In the genomic region with DNA sequence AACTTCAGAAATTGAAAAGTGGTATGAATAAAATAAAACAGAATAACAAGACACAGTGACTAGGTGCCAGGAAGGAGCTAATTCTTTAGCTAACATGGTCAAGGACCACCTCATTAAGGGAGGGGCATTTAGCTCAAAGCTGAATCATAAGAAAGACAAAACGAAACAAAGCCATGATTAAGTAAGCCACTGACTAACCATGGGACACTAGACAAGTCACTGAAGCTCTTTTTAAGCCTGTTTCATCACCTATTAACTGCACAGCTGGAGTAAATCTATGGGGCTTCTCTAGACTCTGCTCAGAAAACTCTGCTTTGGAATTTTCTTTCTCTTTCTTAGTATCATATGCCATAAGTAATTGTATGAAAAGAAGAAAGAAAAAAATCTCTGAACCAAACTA, we compare ENCODE assay signal across 14 cellular contexts. TPM values are rescaled to one million over a fixed set of nuclear protein-coding genes. Genes with fewer than 3 reads are reported as not detected.
DNase-seq lines count a peak whose midpoint lies in the region; ATAC-seq and TF ChIP-seq lines count a peak whose summit lies in the region.
"Had no signal": no experiment of that assay in that cellular context is flagged by ENCODE, and none has a peak within 500 bp of the region (broad histone marks: within the 10 kb centered on the region; RNA-seq: fewer than 3 reads in every experiment).

No MANE protein-coding gene starts in this region.

- H3K4me3 ChIP-seq in A673 (ENCODE audit: low read depth, low read length, poor library complexity, severe bottlenecking), result no peak overlapping the region
- H3K4me3 ChIP-seq in IMR-90 (ENCODE audit: insufficient read depth, low read depth, low read length), result no peak overlapping the region
- no peak overlapping the region for H3K4me3 ChIP-seq in cardiac fibroblast (replicated peaks in 1 of 2; ENCODE audit: low read depth in 2 of 2, low read length in 2 of 2)
- no peak overlapping the region for H3K4me3 ChIP-seq in mesenchymal stem cell (ENCODE audit: insufficient read depth in 1 of 2, low read depth in 1 of 2, low read length in 2 of 2)

- TF ChIP-seq RAD21 in IMR-90 (IDR thresholded peaks at IDR 0.05; ENCODE audit: low read length), result no peak

- H3K79me1 ChIP-seq in IMR-90 (ENCODE audit: low read depth in 1 of 2, low read length in 2 of 2), result no peaks in the 10 kb centered on the region
- H3K79me1 ChIP-seq in mesenchymal stem cell (replicated peaks; ENCODE audit: low read length, poor library complexity, severe bottlenecking), result no peaks in the 10 kb centered on the region

- H2AK5ac ChIP-seq in IMR-90 (ENCODE audit: low read depth, low read length) (no peak overlapping the region), mesenchymal stem cell (ENCODE audit: low read length, severe bottlenecking) (no peak overlapping the region)

- in situ Hi-C loops in IMR-90 (cut with MboI; ENCODE audit: low sequenced_read_pairs), result no loop called here

- no TSS peak for BruUV-seq in A673 (replicated peaks; lab: Mats Ljungman, UMichigan)
- BruUV-seq in IMR-90 (replicated peaks; lab: Mats Ljungman, UMichigan), result no TSS peak

- H3K4ac ChIP-seq in IMR-90 (ENCODE audit: low read depth, low read length), result no peak overlapping the region
- no peak overlapping the region for H3K4ac ChIP-seq in mesenchymal stem cell (ENCODE audit: low read depth in 1 of 2, low read length in 2 of 2)

- H3K27ac ChIP-seq in A673 (ENCODE audit: low read depth, low read length, poor library complexity, severe bottlenecking) (peak overlapping the region; percentile 37), IMR-90 (ENCODE audit: insufficient read depth, low read length) (no peak overlapping the region), mesenchymal stem cell (ENCODE audit: low read length, poor library complexity, severe bottlenecking) (no peak overlapping the region)

- H3K4me1 ChIP-seq in A673 (ENCODE audit: insufficient read depth, low read length, poor library complexity, severe bottlenecking) (peaks cover 24% of the 10 kb centered on the region), IMR-90 (ENCODE audit: control insufficient read depth, insufficient read depth, low read length) (peaks cover 7% of the 10 kb centered on the region), mesenchymal stem cell (ENCODE audit: control insufficient read depth, insufficient read depth, low read depth, low read length) (peaks cover 2% of the 10 kb centered on the region)

- peak overlapping the region; percentile 47; the same call in 1 of the 3 replicates for H2BK15ac ChIP-seq in IMR-90 (ENCODE audit: low read depth, low read length)
- no peak overlapping the region for H2BK15ac ChIP-seq in mesenchymal stem cell (ENCODE audit: low read depth, poor library complexity, severe bottlenecking)

- DNase-seq in A673 (ENCODE audit: low spot score), result peak; percentile 77
- peak; percentile 38 for DNase-seq in IMR-90
- DNase-seq in cardiac fibroblast (ENCODE audit: low read depth in 2 of 2), result peak; percentile 27 to 83
- DNase-seq in mesenchymal stem cell, result peak; percentile 79
- no peak for DNase-seq in stimulated activated naive CD4-positive, alpha-beta T cell treated with Interleukin-2 at 50 U/mL for 16 hours (lab: John Stamatoyannopoulos, UW)
- no peak for DNase-seq in DMS153 treated with DMSO at 0.1 percent for 48 hours (lab: John Stamatoyannopoulos, UW; ENCODE audit: unreplicated experiment)
- DNase-seq: activated CD4-positive, alpha-beta memory T cell treated with anti-CD3 and anti-CD28 coated beads for 36 hours; left colon; NCI-H2081; nucleus accumbens; T-helper 2 cell had no signal

- H3K18ac ChIP-seq in IMR-90 (ENCODE audit: low read depth, low read length), result peak overlapping the region; percentile 47; the same call in 1 of the 2 replicates
- H3K18ac ChIP-seq in mesenchymal stem cell (ENCODE audit: low read depth in 1 of 2, low read length in 2 of 2), result no peak overlapping the region

- peak; percentile 33 for ATAC-seq in IMR-90 (ENCODE audit: low read depth)
- ATAC-seq in HG03469 (IDR thresholded peaks at IDR 0.05; ENCODE audit: unreplicated experiment), result no peak
- no peak for ATAC-seq in HG02759 (IDR thresholded peaks at IDR 0.05; ENCODE audit: unreplicated experiment)
- ATAC-seq: HCT116, left colon had no signal

- intact Hi-C loops in A673 (cut with micrococcal nuclease; ENCODE audit: unreplicated experiment), result loop anchor here (5.0 kb wide), 1 partner anchor 79 kb away; no protein-coding TSS in a partner anchor
- intact Hi-C loops in IMR-90 (cut with micrococcal nuclease), result no loop called here

- TF ChIP-seq CTCF in A673 (conservative IDR thresholded peaks at IDR 0.05; ENCODE audit: low read depth, low read length) (no peak), IMR-90 (conservative IDR thresholded peaks at IDR 0.05; ENCODE audit: low read depth, low read length) (no peak), cardiac fibroblast (IDR thresholded peaks at IDR 0.05; ENCODE audit: low read depth, low read length) (no peak)

- H2AFZ ChIP-seq in IMR-90 (replicated peaks; ENCODE audit: low read length, poor library complexity) (no peak overlapping the region), mesenchymal stem cell (ENCODE audit: low read depth, low read length) (no peak overlapping the region)

- H3K9me1 ChIP-seq in IMR-90 (ENCODE audit: insufficient read depth, low read length), result 0 out of 2 replicates have a peak, but pooled peaks cover 3% of the 10 kb centered on the region

- H3K36me3 ChIP-seq in A673 (ENCODE audit: insufficient read depth, low read length, poor library complexity, severe bottlenecking) (no peaks in the 10 kb centered on the region), IMR-90 (ENCODE audit: control insufficient read depth, insufficient read depth, low read length) (no peaks in the 10 kb centered on the region), mesenchymal stem cell (ENCODE audit: control insufficient read depth in 1 of 2, insufficient read depth in 2 of 2, low read depth in 1 of 2, low read length in 2 of 2) (no peaks in the 10 kb centered on the region)

- H4K5ac ChIP-seq in IMR-90 (ENCODE audit: low read depth, low read length), result no peak overlapping the region

- H2BK5ac ChIP-seq in IMR-90 (ENCODE audit: low read depth, low read length, poor library complexity, severe bottlenecking) (no peak overlapping the region), mesenchymal stem cell (ENCODE audit: low read depth, low read length, poor library complexity, severe bottlenecking) (no peak overlapping the region)

- no CpG with 5 or more reads among the region's 1 CpG for WGBS in IMR-90 (ENCODE audit: extremely low coverage in 2 of 2, insufficient read length in 1 of 2), 2 experiments
- WGBS in mesenchymal stem cell, result 0% methylated on average over 1 of the region's 1 CpG

- dilution Hi-C loops in IMR-90 (cut with HindIII; ENCODE audit: low sequenced_read_pairs, unreplicated experiment), result no loop called here

- H3K4me2 ChIP-seq in IMR-90 (ENCODE audit: low read depth, low read length) (peak overlapping the region; percentile 67; the same call in 1 of the 2 replicates), mesenchymal stem cell (ENCODE audit: low read length, poor library complexity, severe bottlenecking) (no peak overlapping the region)

- H2BK120ac ChIP-seq in IMR-90 (ENCODE audit: low read depth, low read length) (peak overlapping the region; percentile 67; the same call in 1 of the 2 replicates), mesenchymal stem cell (ENCODE audit: low read depth, low read length) (no peak overlapping the region)

- no peak overlapping the region for H3K23ac ChIP-seq in IMR-90 (ENCODE audit: low read depth, low read length)
- H3K23ac ChIP-seq in mesenchymal stem cell (ENCODE audit: low read length in 2 of 2), result no peak overlapping the region

- H3K9ac ChIP-seq in IMR-90 (ENCODE audit: low read depth, low read length) (no peak overlapping the region), mesenchymal stem cell (ENCODE audit: low read length) (peak overlapping the region; percentile 37)

- H4K20me1 ChIP-seq in IMR-90 (ENCODE audit: insufficient read depth, low read length), result no peaks in the 10 kb centered on the region

- no peaks in the 10 kb centered on the region for H3K27me3 ChIP-seq in A673 (replicated peaks; ENCODE audit: insufficient read depth, low read depth, low read length, poor library complexity)
- H3K27me3 ChIP-seq in IMR-90 (ENCODE audit: control insufficient read depth, insufficient read depth, low read length), result peaks cover 3% of the 10 kb centered on the region
- H3K27me3 ChIP-seq in mesenchymal stem cell (ENCODE audit: control insufficient read depth in 1 of 2, insufficient read depth in 1 of 2, low read length in 2 of 2), result no peaks in the 10 kb centered on the region

- no peaks in the 10 kb centered on the region for H3K9me3 ChIP-seq in A673 (ENCODE audit: low read depth, low read length, poor library complexity, severe bottlenecking)
- no peaks in the 10 kb centered on the region for H3K9me3 ChIP-seq in IMR-90 (ENCODE audit: control insufficient read depth, insufficient read depth, low read length)
- H3K9me3 ChIP-seq in mesenchymal stem cell (ENCODE audit: control insufficient read depth, low read length), result no peaks in the 10 kb centered on the region

- H2BK20ac ChIP-seq in IMR-90 (ENCODE audit: low read depth, low read length), result 0 out of 2 replicates have a peak overlapping the region, but pooled peaks have one; percentile 46

- H2BK12ac ChIP-seq in mesenchymal stem cell (ENCODE audit: low read length in 2 of 2), result no peak overlapping the region

- POLR2A ChIA-PET in A673 (lab: Charles Lee; ENCODE audit: low non-redundant PET) (interaction anchor here (0.6 to 1.0 kb wide), 2 partner anchors 11 to 14 kb away, joined by 3 read pairs; no protein-coding TSS in a partner anchor), IMR-90 (lab: Charles Lee; ENCODE audit: unreplicated experiment) (no interaction called here)

- H3K14ac ChIP-seq in IMR-90 (replicated peaks; ENCODE audit: low read depth, low read length), result 0 out of 2 replicates have a peak overlapping the region, but pooled peaks have one; percentile 14
- H3K14ac ChIP-seq in mesenchymal stem cell (ENCODE audit: low read length in 2 of 2), result no peak overlapping the region

- H4K91ac ChIP-seq in IMR-90 (ENCODE audit: insufficient read depth, low read depth, low read length), result no peak overlapping the region
- no peak overlapping the region for H4K91ac ChIP-seq in mesenchymal stem cell (ENCODE audit: low read length)

- CTCF ChIA-PET in A673 (lab: Charles Lee) (interaction anchor here (0.6 kb wide), 1 partner anchor 18 kb away, joined by 3 read pairs; no protein-coding TSS in a partner anchor), IMR-90 (lab: Yijun Ruan, JAX) (interaction anchor here (1.8 kb wide), 1 partner anchor 18 kb away, joined by 6 read pairs; no protein-coding TSS in a partner anchor)

- H2AK9ac ChIP-seq in IMR-90 (replicated peaks; ENCODE audit: low read depth, low read length, poor library complexity), result no peak overlapping the region

- H3K56ac ChIP-seq in IMR-90 (ENCODE audit: extremely low read depth, insufficient read depth, low read length), result no peak overlapping the region

- H4K8ac ChIP-seq in IMR-90 (ENCODE audit: low read depth in 2 of 2, low read length in 2 of 2) (no peak overlapping the region), mesenchymal stem cell (ENCODE audit: low read length) (no peak overlapping the region)

- TF ChIP-seq POLR2A in IMR-90 (IDR thresholded peaks at IDR 0.05; ENCODE audit: low read depth, low read length), result no peak

RNA-seq across cellular contexts. Expression of gene C1QTNF7, which starts 49.8 kb away (rescaled TPM):
- total RNA-seq in A673 (2021), result 0.21 TPM in 1 of 2 replicates, not detected in the other
- 0.18 and 0.28 TPM in 2 replicates for total RNA-seq in IMR-90 (2012; rRNA removed)
- polyA plus RNA-seq in IMR-90 (2012; rRNA removed), result 0.12 and 0.23 TPM in 2 replicates
- polyA plus RNA-seq in IMR-90 (2012; cell fraction: cytosol; rRNA removed), result 0.01 and 0.10 TPM in 2 replicates
- 0.10 TPM in 1 of 2 replicates, not detected in the other for polyA plus RNA-seq in IMR-90 (2012; cell fraction: nucleus; rRNA removed; ENCODE audit: low replicate concordance)
- polyA plus RNA-seq in mesenchymal stem cell (2013, experiment 1 of 2), result 3.8 TPM
- polyA plus RNA-seq in mesenchymal stem cell (2013, experiment 2 of 2), result 4.1 TPM
- total RNA-seq: activated CD4-positive, alpha-beta memory T cell treated with anti-CD3 and anti-CD28 coated beads for 36 hours had no signal

Comparison
In these comparisons a context has a peak if more than half of its experiments do, and no peak if none do; other contexts are left out.
1. DNase-seq: peak in A673 (single experiment), IMR-90 (single experiment), cardiac fibroblast (2 of 2) and mesenchymal stem cell (single experiment); none in stimulated activated naive CD4-positive, alpha-beta T cell treated with Interleukin-2 at 50 U/mL for 16 hours (single experiment) and DMS153 treated with DMSO at 0.1 percent for 48 hours (single experiment).